6 cellular contexts compared by ENCODE assay signal in genomic region chrX:101407167-101407747, GRCh38. TPM values are rescaled to one million over a fixed set of nuclear protein-coding genes. Genes with fewer than 3 reads are reported as not detected.
DNase-seq lines count a peak whose midpoint lies in the region; ATAC-seq lines count a peak whose summit lies in the region.

No MANE protein-coding gene starts in this region.

- no peak overlapping the region for H4K8ac ChIP-seq in mesendoderm (ENCODE audit: low read depth, low read length)

- no peak overlapping the region for H2BK5ac ChIP-seq in mesendoderm (ENCODE audit: low read length)

- H3K36me3 ChIP-seq in mesendoderm (ENCODE audit: control insufficient read depth, insufficient read depth, low read length) = no peaks in the 10 kb centered on the region

- H3K56ac ChIP-seq in mesendoderm (ENCODE audit: low read length) = peak overlapping the region; percentile 85

- H3K27me3 ChIP-seq in mesendoderm (ENCODE audit: insufficient read depth, low read length, poor library complexity) = no peaks in the 10 kb centered on the region

- H2BK120ac ChIP-seq in mesendoderm (ENCODE audit: low read depth, low read length) = peak overlapping the region; percentile 45

- peaks cover 25% of the 10 kb centered on the region for H3K79me2 ChIP-seq in mesendoderm (ENCODE audit: control insufficient read depth, insufficient read depth, low read length)

- peaks cover 2% of the 10 kb centered on the region for H3K79me1 ChIP-seq in mesendoderm (ENCODE audit: low read length)

- no peak overlapping the region for H3K4ac ChIP-seq in mesendoderm (ENCODE audit: low read depth, low read length)

- H3K36me3 Mint-ChIP-seq in activated naive CD4-positive, alpha-beta T cell treated with anti-CD3 and anti-CD28 coated beads, Interleukin-2, amount 50 U/mL, for 72 hours = peaks cover 19 to 25% of the 10 kb centered on the region in 2 donors

- peak overlapping the region; percentile 18 for H3K18ac ChIP-seq in mesendoderm (ENCODE audit: low read length)

- no peak for DNase-seq in activated naive CD4-positive, alpha-beta T cell treated with anti-CD3 and anti-CD28 coated beads, Interleukin-2, amount 50 U/mL, for 72 hours (ENCODE audit: low spot score in 2 of 2)
- DNase-seq in mesendoderm = no peak
- no peak for DNase-seq in 8988T

- peak overlapping the region; percentile 54 for H3K4me2 ChIP-seq in mesendoderm (ENCODE audit: low read length)

- H3K4me3 ChIP-seq in mesendoderm (ENCODE audit: low read length) = peak overlapping the region; percentile 82

- peak overlapping the region; percentile 98 to 99 for H3K27ac Mint-ChIP-seq in activated naive CD4-positive, alpha-beta T cell treated with anti-CD3 and anti-CD28 coated beads, Interleukin-2, amount 50 U/mL, for 72 hours

- no peak overlapping the region for H2AK5ac ChIP-seq in mesendoderm (ENCODE audit: low read length)

- H3K9me3 Mint-ChIP-seq in activated naive CD4-positive, alpha-beta T cell treated with anti-CD3 and anti-CD28 coated beads, Interleukin-2, amount 50 U/mL, for 72 hours = no peaks in the 10 kb centered on the region

- H3K9ac ChIP-seq in mesendoderm (ENCODE audit: low read length) = peak overlapping the region; percentile 82

- H3K4me1 ChIP-seq in mesendoderm (ENCODE audit: control insufficient read depth, low read depth, low read length) = no peaks in the 10 kb centered on the region

- H3K23ac ChIP-seq in mesendoderm (ENCODE audit: low read length) = no peak overlapping the region

- no peak overlapping the region for H2BK15ac ChIP-seq in mesendoderm (replicated peaks; ENCODE audit: low read depth)

- WGBS in mesendoderm (ENCODE audit: extremely low coverage, insufficient coverage, low lambda C conversion rate) = no CpG with 5 or more reads among the region's 15 CpGs

- ATAC-seq in HG03045 (IDR thresholded peaks at IDR 0.05; ENCODE audit: unreplicated experiment) (peak; percentile 0), GM18861 (IDR thresholded peaks at IDR 0.05; ENCODE audit: unreplicated experiment) (no peak), GM21390 (IDR thresholded peaks at IDR 0.05; ENCODE audit: unreplicated experiment) (no peak)
- no peak for ATAC-seq in activated naive CD4-positive, alpha-beta T cell treated with anti-CD3 and anti-CD28 coated beads, Interleukin-2, amount 50 U/mL, for 72 hours

- no peak overlapping the region for H4K5ac ChIP-seq in mesendoderm (ENCODE audit: low read length)

- H3K27ac ChIP-seq in mesendoderm (ENCODE audit: low read depth, low read length) = peak overlapping the region; percentile 76

RNA-seq across cellular contexts. Expression of gene GLA, which starts 0.5 kb away (rescaled TPM):
- total RNA-seq in activated naive CD4-positive, alpha-beta T cell treated with anti-CD3 and anti-CD28 coated beads, Interleukin-2, amount 50 U/mL, for 72 hours = 10 to 100 TPM; 63.8 to 98.2 TPM
- polyA plus RNA-seq in mesendoderm (2013, experiment 1 of 2) = 31.3 TPM
- 32.2 TPM for polyA plus RNA-seq in mesendoderm (2013, experiment 2 of 2)

RNA-seq across cellular contexts. Expression of gene HNRNPH2, which starts 0.8 kb away (rescaled TPM):
- total RNA-seq in activated naive CD4-positive, alpha-beta T cell treated with anti-CD3 and anti-CD28 coated beads, Interleukin-2, amount 50 U/mL, for 72 hours = 10 to 100 TPM; 27.8 to 30.9 TPM
- 54.7 TPM for polyA plus RNA-seq in mesendoderm (2013, experiment 1 of 2)
- 53.0 TPM for polyA plus RNA-seq in mesendoderm (2013, experiment 2 of 2)

RNA-seq across cellular contexts. Expression of gene RPL36A, which starts 16.4 kb away (rescaled TPM):
- total RNA-seq in activated naive CD4-positive, alpha-beta T cell treated with anti-CD3 and anti-CD28 coated beads, Interleukin-2, amount 50 U/mL, for 72 hours = 100 to 1,000 TPM; 236 to 271 TPM
- polyA plus RNA-seq in mesendoderm (2013, experiment 1 of 2) = 3,648 TPM
- 3,664 TPM for polyA plus RNA-seq in mesendoderm (2013, experiment 2 of 2)

RNA-seq across cellular contexts. Expression of gene BTK, which starts 21.3 kb away (rescaled TPM):
- under 1 TPM; 0.19 to 0.41 TPM for total RNA-seq in activated naive CD4-positive, alpha-beta T cell treated with anti-CD3 and anti-CD28 coated beads, Interleukin-2, amount 50 U/mL, for 72 hours
- 0.08 TPM for polyA plus RNA-seq in mesendoderm (2013, experiment 1 of 2)
- 0.13 TPM for polyA plus RNA-seq in mesendoderm (2013, experiment 2 of 2)

RNA-seq across cellular contexts. Expression of gene TIMM8A, which starts 58.7 kb away (rescaled TPM):
- 10 to 100 TPM; 17.4 to 21.9 TPM for total RNA-seq in activated naive CD4-positive, alpha-beta T cell treated with anti-CD3 and anti-CD28 coated beads, Interleukin-2, amount 50 U/mL, for 72 hours
- polyA plus RNA-seq in mesendoderm (2013, experiment 1 of 2) = 26.0 TPM
- 24.3 TPM for polyA plus RNA-seq in mesendoderm (2013, experiment 2 of 2)
